30 cellular contexts compared by ENCODE assay signal in genomic region chrX:127490000-127490399, GRCh38.
"Had no signal": no experiment of that assay in that cellular context is flagged by ENCODE, and none has a peak within 500 bp of the region (broad histone marks: within the 10 kb centered on the region; RNA-seq: fewer than 3 reads in every experiment).

No MANE protein-coding gene starts in this region.

- H3K27me3 ChIP-seq: cardiac muscle cell, colonic mucosa, esophagus squamous epithelium, gastroesophageal sphincter, heart right ventricle had no signal

- ATAC-seq: activated CD4-positive, CD25-positive, alpha-beta regulatory T cell treated with anti-CD3 and anti-CD28 coated beads, Interleukin-2, amount 50 U/mL, for 24 hours; activated CD8-positive, alpha-beta T cell treated with anti-CD3 and anti-CD28 coated beads for 36 hours; activated T-cell treated with anti-CD3 and anti-CD28 coated beads, Interleukin-2, amount 50 U/mL, for 4 hours; activated T-helper 17 cell treated with anti-CD3 and anti-CD28 coated beads, Interleukin-2, amount 50 U/mL, for 72 hours; gastroesophageal sphincter; heart right ventricle; T-helper 17 cell had no signal

- H3K36me3 ChIP-seq: cardiac muscle cell, colonic mucosa, esophagus squamous epithelium, gastroesophageal sphincter, heart right ventricle, WERI-Rb-1 had no signal

- H3K27ac ChIP-seq: cardiac muscle cell, colonic mucosa, epithelial cell of prostate, esophagus squamous epithelium, gastroesophageal sphincter, heart right ventricle, WERI-Rb-1 had no signal

- H3K9me3 ChIP-seq: colonic mucosa had no signal

- H3K4me1 ChIP-seq: colonic mucosa, esophagus squamous epithelium, gastroesophageal sphincter, heart right ventricle had no signal

- DNase-seq: activated B cell treated with CpG ODN at 0.5 μM for 24 hours; activated CD4-positive, alpha-beta T cell treated with anti-CD3 and anti-CD28 coated beads for 48 hours; activated CD4-positive, alpha-beta T cell treated with anti-CD3 and anti-CD28 coated beads, Interleukin-2, amount 50 U/mL, for 1 hour; activated CD4-positive, alpha-beta T cell treated with anti-CD3 and anti-CD28 coated beads, Interleukin-2, amount 50 U/mL, for 48 hours; activated CD8-positive, alpha-beta memory T cell treated with anti-CD3 and anti-CD28 coated beads for 24 hours; activated CD8-positive, alpha-beta T cell treated with anti-CD3 and anti-CD28 coated beads for 36 hours; activated effector memory CD4-positive, alpha-beta T cell treated with Interleukin-2 at 50 U/mL for 16 hours; activated gamma-delta T cell treated with Interleukin-2 at 50 U/mL for 16 hours; activated naive CD4-positive, alpha-beta T cell treated with anti-CD3 and anti-CD28 coated beads, Interleukin-2, amount 50 U/mL, for 16 hours; activated naive CD4-positive, alpha-beta T cell treated with Interleukin-2 at 50 U/mL for 16 hours; activated T-cell treated with anti-CD3 and anti-CD28 coated beads, Interleukin-2, amount 50 U/mL, for 4 hours; amniotic stem cell; anterior cingulate cortex; central memory CD4-positive, alpha-beta T cell; cerebellar nuclear complex; colonic mucosa; effector CD8-positive, alpha-beta T cell; esophagus squamous epithelium; foreskin melanocyte; heart right ventricle; T-helper 17 cell; T1000; WERI-Rb-1 had no signal

- H3K4me3 ChIP-seq: cardiac muscle cell, colonic mucosa, esophagus squamous epithelium, gastroesophageal sphincter, heart right ventricle had no signal

- FAIRE-seq: endometrium, endothelial cell of umbilical vein had no signal
